16 cellular contexts compared by ENCODE assay signal in genomic region chr18:75477913-75478312, GRCh38. TPM values are rescaled to one million over a fixed set of nuclear protein-coding genes. Genes with fewer than 3 reads are reported as not detected.
DNase-seq lines count a peak whose midpoint lies in the region; ATAC-seq and TF ChIP-seq lines count a peak whose summit lies in the region.
"Had no signal": no experiment of that assay in that cellular context is flagged by ENCODE, and none has a peak within 500 bp of the region (broad histone marks: within the 10 kb centered on the region; RNA-seq: fewer than 3 reads in every experiment).

No MANE protein-coding gene starts in this region.

- 91 to 100% methylated on average over 1 of the region's 1 CpG for WGBS in thyroid gland, 2 donors

- CTCF ChIA-PET in HCT116 (lab: Charles Lee), result interaction anchor here (0.9 to 1.4 kb wide), 2 partner anchors 12 to 268 kb away, joined by 3 to 4 read pairs; partner anchors contain the start of gene TSHZ1

- H3K27me3 ChIP-seq in HCT116 (ENCODE audit: insufficient read depth, low read length), result no peaks in the 10 kb centered on the region
- H3K27me3 ChIP-seq in thyroid gland, result no peaks in the 10 kb centered on the region
- H3K27me3 ChIP-seq in BE2C, result no peaks in the 10 kb centered on the region
- H3K27me3 ChIP-seq: BLaER1, suprapubic skin had no signal

- no peaks in the 10 kb centered on the region for H3K36me3 Mint-ChIP-seq in CD14-positive monocyte

- peaks cover 0 to 10% of the 10 kb centered on the region in 2 experiments; a peak in 1 of 4 replicates for H3K4me1 ChIP-seq in HCT116 (ENCODE audit: control insufficient read depth in 1 of 2, insufficient read depth in 2 of 2, low read length in 2 of 2)
- peaks cover 0 to 7% of the 10 kb centered on the region in 2 donors for H3K4me1 ChIP-seq in thyroid gland
- H3K4me1 ChIP-seq in BE2C, result no peaks in the 10 kb centered on the region
- H3K4me1 ChIP-seq: BLaER1 had no signal

- peaks cover 4% of the 10 kb centered on the region for H3K4me1 Mint-ChIP-seq in CD14-positive monocyte

- no peaks in the 10 kb centered on the region for H3K9me2 ChIP-seq in HCT116 (ENCODE audit: insufficient read depth)

- H3K9me3 Mint-ChIP-seq in CD14-positive monocyte, result peaks cover 0 to 4% (median 0%) of the 10 kb centered on the region in 7 donors

- no peak for TF ChIP-seq RAD21 in HCT116 (IDR thresholded peaks at IDR 0.05; ENCODE audit: low read depth)

- POLR2A ChIA-PET in HCT116 (lab: Charles Lee), result no interaction called here

- RAD21 ChIA-PET in HCT116 (lab: Charles Lee; ENCODE audit: low non-redundant PET in 1 of 2, low total read pairs in 2 of 2, uncharacterized antibody in 2 of 2, unreplicated experiment in 2 of 2), result interaction anchor here in 1 of 2 experiments (1.3 kb wide), 1 partner anchor 268 kb away, joined by 3 read pairs; the partner anchor contains the start of gene TSHZ1

- no peak overlapping the region for H3K4me2 ChIP-seq in HCT116 (ENCODE audit: low read length)
- H3K4me2 ChIP-seq: BLaER1 had no signal

- H3K27me3 Mint-ChIP-seq in CD14-positive monocyte (ENCODE audit: low read depth in 3 of 3), result peaks cover 0 to 2% (median 0%) of the 10 kb centered on the region in 3 donors

- no peak overlapping the region for H3K9ac ChIP-seq in HCT116 (ENCODE audit: low read length)
- H3K9ac ChIP-seq: BLaER1 had no signal

- no peak overlapping the region for H3K4me3 ChIP-seq in HCT116 (replicated peaks in 1 of 2; ENCODE audit: low read depth in 1 of 2, low read length in 2 of 2)
- no peak overlapping the region for H3K4me3 ChIP-seq in fibroblast of pulmonary artery (replicated peaks; ENCODE audit: low read depth, low read length)
- H3K4me3 ChIP-seq in thyroid gland (replicated peaks in 1 of 3), result no peak overlapping the region
- no peak overlapping the region for H3K4me3 ChIP-seq in BE2C (ENCODE audit: low read depth, low read length)
- H3K4me3 ChIP-seq: BLaER1, suprapubic skin had no signal

- H3K36me3 ChIP-seq in HCT116 (ENCODE audit: control insufficient read depth in 1 of 2, insufficient read depth in 2 of 2, low read length in 2 of 2), result no peaks in the 10 kb centered on the region
- H3K36me3 ChIP-seq in thyroid gland, result no peaks in the 10 kb centered on the region
- H3K36me3 ChIP-seq in BE2C, result no peaks in the 10 kb centered on the region
- H3K36me3 ChIP-seq: BLaER1, suprapubic skin had no signal

- no peak for ATAC-seq in HCT116

- DNase-seq in CD14-positive monocyte (ENCODE audit: low spot score), result peak; percentile 71
- DNase-seq in HCT116 (ENCODE audit: low read depth, low spot score), result no peak
- DNase-seq in OCI-M1 (lab: John Stamatoyannopoulos, UW), result peak; percentile 27
- DNase-seq in fibroblast of pulmonary artery (ENCODE audit: low read depth), result peak; percentile 42
- no peak for DNase-seq in thyroid gland
- DNase-seq in posterior vena cava (ENCODE audit: low spot score), result no peak
- DNase-seq in BE2C, result no peak
- DNase-seq in HuH-7.5 (ENCODE audit: low spot score), result no peak
- DNase-seq: activated CD4-positive, CD25-positive, alpha-beta regulatory T cell; NCI-H1694 treated with DMSO at 0.1 percent for 48 hours had no signal

- no peak overlapping the region for H3K4me3 Mint-ChIP-seq in CD14-positive monocyte

- H3K27ac ChIP-seq in HCT116 (ENCODE audit: low read depth, low read length) (no peak overlapping the region), thyroid gland (no peak overlapping the region)
- H3K27ac ChIP-seq: BLaER1, suprapubic skin had no signal

- H4K20me1 ChIP-seq in HCT116 (ENCODE audit: insufficient read depth), result no peaks in the 10 kb centered on the region
- H4K20me1 ChIP-seq: BLaER1 had no signal

- no peak for TF ChIP-seq CTCF in CD14-positive monocyte (IDR thresholded peaks at IDR 0.05)
- no peak for TF ChIP-seq CTCF in HCT116 (IDR thresholded peaks at IDR 0.05 in 2 of 3, conservative IDR thresholded peaks at IDR 0.05 in 1 of 3; ENCODE audit: borderline replicate concordance in 1 of 3, insufficient read depth in 1 of 3, low read depth in 2 of 3, low read length in 2 of 3)
- TF ChIP-seq CTCF in fibroblast of pulmonary artery (IDR thresholded peaks at IDR 0.05; ENCODE audit: low read length, missing control alignments), result no peak
- no peak for TF ChIP-seq CTCF in thyroid gland (IDR thresholded peaks at IDR 0.05)
- TF ChIP-seq CTCF in BE2C (IDR thresholded peaks at IDR 0.05; ENCODE audit: low read depth, low read length), result no peak

- intact Hi-C loops in CD14-positive monocyte (cut with micrococcal nuclease), result no loop called here
- intact Hi-C loops in HCT116 (cut with micrococcal nuclease), result loop anchor here (2.0 to 10.0 kb wide), 2 partner anchors 433 to 581 kb away; no protein-coding TSS in a partner anchor
- intact Hi-C loops in thyroid gland (cut with DNase I), result no loop called here
- intact Hi-C loops in posterior vena cava (cut with DNase I), result no loop called here

- H3K9me3 ChIP-seq in HCT116 (ENCODE audit: control insufficient read depth in 1 of 2, insufficient read depth in 1 of 2, low read depth in 1 of 2, low read length in 2 of 2), result peaks cover 0 to 3% of the 10 kb centered on the region in 2 experiments; a peak in 1 of 4 replicates
- H3K9me3 ChIP-seq in thyroid gland, result no peaks in the 10 kb centered on the region
- H3K9me3 ChIP-seq in BE2C, result no peaks in the 10 kb centered on the region
- H3K9me3 ChIP-seq: suprapubic skin had no signal

- no TSS peak for BruUV-seq in HCT116 (replicated peaks; lab: Mats Ljungman, UMichigan)

- no peaks in the 10 kb centered on the region for H3K79me2 ChIP-seq in HCT116 (ENCODE audit: insufficient read depth, low read length)

- H3K27ac Mint-ChIP-seq in CD14-positive monocyte, result no peak overlapping the region
- H3K27ac Mint-ChIP-seq: activated T-helper 2 cell treated with anti-CD3 and anti-CD28 coated beads, Interferon-gamma antibody, Interleukin-2, Interleukin-4, amounts not matched to agents 10 μg/mL and 5 μg/mL and 100 μg/mL, durations not matched to agents 14 hours and 24 hours and 36 hours had no signal

- peak overlapping the region; percentile 14 for H2AFZ ChIP-seq in HCT116 (ENCODE audit: low read depth, low read length, poor library complexity, severe bottlenecking)

- TF ChIP-seq POLR2A in HCT116 (IDR thresholded peaks at IDR 0.05; ENCODE audit: borderline replicate concordance, extremely low read depth, insufficient read depth, insufficient read length) (no peak), thyroid gland (IDR thresholded peaks at IDR 0.05) (no peak)

TF ChIP-seq in HCT116, 20 proteins besides CTCF, POLR2A, EP300 and RAD21:
- TF ChIP-seq JUND (IDR thresholded peaks at IDR 0.05), result no peak
- no peak for TF ChIP-seq SIN3A (IDR thresholded peaks at IDR 0.05; ENCODE audit: low read depth)
- no peak for TF ChIP-seq TCF7L2 (IDR thresholded peaks at IDR 0.05; ENCODE audit: borderline replicate concordance, extremely low read depth, insufficient read depth, insufficient read length)
- no peak for TF ChIP-seq FOSL1 (IDR thresholded peaks at IDR 0.05; ENCODE audit: low read depth)
- TF ChIP-seq YY1 (IDR thresholded peaks at IDR 0.05; ENCODE audit: extremely low read depth, insufficient replicate concordance, low read depth, low read length), result no peak
- no peak for TF ChIP-seq ELF1 (IDR thresholded peaks at IDR 0.05; ENCODE audit: borderline replicate concordance, low read depth)
- TF ChIP-seq ZFX (IDR thresholded peaks at IDR 0.05), result no peak
- TF ChIP-seq POLR2AphosphoS5 (IDR thresholded peaks at IDR 0.05; ENCODE audit: low read depth, low read length), result no peak
TF ChIP-seq in HCT116: peak in this region for 0.

RNA-seq across cellular contexts. Expression of gene SMIM21, which starts 50.4 kb away (rescaled TPM):
- polyA plus RNA-seq in CD14-positive monocyte, result not detected
- not detected for total RNA-seq in HCT116 (2021; ENCODE audit: unreplicated experiment)
- not detected in 2 replicates for polyA plus RNA-seq in HCT116 (2012)
- total RNA-seq in thyroid gland, result not detected
- total RNA-seq in posterior vena cava, result not detected
- polyA plus RNA-seq in BE2C (2012; ENCODE audit: insufficient read depth, insufficient read length, low read depth), result not detected
- total RNA-seq: activated T-helper 2 cell treated with anti-CD3 and anti-CD28 coated beads, Interferon-gamma antibody, Interleukin-2, Interleukin-4, amounts not matched to agents 10 μg/mL and 5 μg/mL and 100 μg/mL, durations not matched to agents 14 hours and 24 hours and 36 hours; cerebellum; frontal cortex; pulmonary artery endothelial cell; suprapubic skin had no signal

Comparison
In these comparisons a context has a peak if more than half of its experiments do, and no peak if none do; other contexts are left out.
1. DNase-seq: peak in CD14-positive monocyte (single experiment), OCI-M1 (single experiment) and fibroblast of pulmonary artery (single experiment); none in HCT116 (single experiment), thyroid gland (0 of 2), posterior vena cava (single experiment), BE2C (single experiment) and HuH-7.5 (single experiment).